ENCODE assay signal across 18 cellular contexts in genomic region chrX:98203800-98204199, GRCh38.
"Had no signal": no experiment of that assay in that cellular context is flagged by ENCODE, and none has a peak within 500 bp of the region (broad histone marks: within the 10 kb centered on the region; RNA-seq: fewer than 3 reads in every experiment).

No MANE protein-coding gene starts in this region.

- FAIRE-seq: keratinocyte had no signal

- H3K4me3 ChIP-seq: body of pancreas, left ventricle myocardium inferior, right atrium auricular region, tibial artery had no signal

- H3K4me1 ChIP-seq: body of pancreas, left ventricle myocardium inferior, right atrium auricular region, tibial artery had no signal

- H3K9me3 ChIP-seq: body of pancreas, left ventricle myocardium inferior, right atrium auricular region, tibial artery had no signal

- H3K27ac ChIP-seq: body of pancreas, left ventricle myocardium inferior, right atrium auricular region, tibial artery had no signal

- H3K36me3 ChIP-seq: left ventricle myocardium inferior, right atrium auricular region, tibial artery had no signal

- DNase-seq: activated CD4-positive, alpha-beta T cell treated with anti-CD3 and anti-CD28 coated beads for 4 hours; activated CD8-positive, alpha-beta T cell treated with anti-CD3 and anti-CD28 coated beads for 36 hours; activated effector memory CD4-positive, alpha-beta T cell treated with anti-CD3 and anti-CD28 coated beads, Interleukin-2, amount 50 U/mL, for 16 hours; activated T-cell treated with anti-CD3 and anti-CD28 coated beads, Interleukin-2, amount 50 U/mL, for 4 hours; amniotic stem cell; body of pancreas; effector CD8-positive, alpha-beta T cell; erythroblast; hippocampal formation; left ventricle myocardium inferior; mesendoderm; nucleus accumbens; stimulated activated CD4-positive, alpha-beta T cell treated with anti-CD3 and anti-CD28 coated beads, Interleukin-15, amount 100 ng/mL, for 24 hours; stimulated activated CD4-positive, alpha-beta T cell treated with anti-CD3 and anti-CD28 coated beads, Interleukin-4, amount 100 ng/mL, for 1 hour; stimulated activated naive B cell treated with anti-CD40 and anti-IgM and Interleukin-4, amounts not matched to agents 10 μg/mL and 1 μg/mL and 100 μg/mL, for 72 hours; tibial artery had no signal

- H3K27me3 ChIP-seq: body of pancreas, right atrium auricular region, tibial artery had no signal
